In the genomic region with DNA sequence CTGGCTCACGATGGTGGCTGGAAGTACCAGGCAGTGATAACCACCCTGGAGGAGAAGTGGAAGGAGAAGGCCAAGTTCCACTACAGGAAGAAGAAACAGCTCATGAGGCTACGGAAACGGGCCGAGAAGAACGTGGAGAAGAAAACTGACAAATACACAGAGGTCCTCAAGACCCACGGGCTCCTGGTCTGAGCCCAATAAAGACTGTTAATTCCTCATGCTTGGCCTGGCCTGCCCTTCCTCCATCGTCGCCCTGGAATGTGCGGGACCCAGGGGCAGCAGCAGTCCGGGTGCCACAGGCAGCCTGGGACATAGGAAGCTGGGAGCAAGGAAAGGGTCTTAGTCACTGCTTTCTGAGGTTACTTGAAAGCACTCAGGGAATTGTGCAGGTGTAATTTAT, we compare ENCODE assay signal across 19 cellular contexts. TPM values are rescaled to one million over a fixed set of nuclear protein-coding genes. Genes with fewer than 3 reads are reported as not detected.
DNase-seq lines count a peak whose midpoint lies in the region; ATAC-seq and TF ChIP-seq lines count a peak whose summit lies in the region.
"Had no signal": no experiment of that assay in that cellular context is flagged by ENCODE, and none has a peak within 500 bp of the region (broad histone marks: within the 10 kb centered on the region; RNA-seq: fewer than 3 reads in every experiment).

No MANE protein-coding gene starts in this region.

- no peak overlapping the region for H3K4me3 ChIP-seq in CD4-positive, CD25-positive, alpha-beta regulatory T cell (ENCODE audit: low read depth, low read length)
- H3K4me3 ChIP-seq in Caco-2 (ENCODE audit: low read depth, low read length), result no peak overlapping the region
- H3K4me3 ChIP-seq: thoracic aorta had no signal

- CTCF ChIA-PET in Caco-2 (lab: Charles Lee), result no interaction called here
- CTCF ChIA-PET in activated CD4-positive, alpha-beta memory T cell treated with anti-CD3 and anti-CD28 coated beads, Interleukin-2, amount 10 ng/mL, durations not matched to agents 7 days and 5 days (lab: Charles Lee), result interaction anchor here (1.2 to 4.1 kb wide), 10 partner anchors 11 to 244 kb away, joined by 3 to 32 read pairs (median 6); partner anchors contain the start of genes FCMR and IL20

- peaks cover 39 to 93% (median 69%) of the 10 kb centered on the region in 4 donors for H3K4me1 Mint-ChIP-seq in CD4-positive, CD25-positive, alpha-beta regulatory T cell
- peaks cover 12% of the 10 kb centered on the region for H3K4me1 Mint-ChIP-seq in Caco-2 (ENCODE audit: low read depth, unreplicated experiment)
- peaks cover 63% of the 10 kb centered on the region for H3K4me1 Mint-ChIP-seq in activated CD4-positive, alpha-beta memory T cell treated with anti-CD3 and anti-CD28 coated beads, Interleukin-2, amount 10 ng/mL, durations not matched to agents 7 days and 5 days
- peaks cover 78 to 87% (median 82%) of the 10 kb centered on the region in 3 donors for H3K4me1 Mint-ChIP-seq in naive B cell

- H3K27ac Mint-ChIP-seq in CD4-positive, CD25-positive, alpha-beta regulatory T cell, result peak overlapping the region; percentile 77 to 87 (median 86)
- H3K27ac Mint-ChIP-seq in Caco-2 (ENCODE audit: unreplicated experiment), result no peak overlapping the region
- H3K27ac Mint-ChIP-seq in activated CD4-positive, alpha-beta memory T cell treated with anti-CD3 and anti-CD28 coated beads, Interleukin-2, amount 10 ng/mL, durations not matched to agents 7 days and 5 days, result no peak overlapping the region
- peak overlapping the region in 5 of 6 donors; percentile 44 to 92 (median 89) for H3K27ac Mint-ChIP-seq in naive B cell

- H3K27me3 ChIP-seq in CD4-positive, CD25-positive, alpha-beta regulatory T cell (ENCODE audit: control insufficient read depth, insufficient read depth, low read length), result no peaks in the 10 kb centered on the region
- peaks cover 2% of the 10 kb centered on the region for H3K27me3 ChIP-seq in Caco-2 (replicated peaks; ENCODE audit: control insufficient read depth, insufficient read depth, low read length)
- H3K27me3 ChIP-seq: pancreas had no signal

- POLR2A ChIA-PET in Caco-2 (lab: Charles Lee), result no interaction called here
- POLR2A ChIA-PET in activated CD4-positive, alpha-beta memory T cell treated with anti-CD3 and anti-CD28 coated beads, Interleukin-2, amount 10 ng/mL, durations not matched to agents 7 days and 5 days (lab: Charles Lee), result interaction anchor here (0.9 kb wide), 1 partner anchor 173 kb away, joined by 4 read pairs; no protein-coding TSS in a partner anchor

- H3K9me3 ChIP-seq in CD4-positive, CD25-positive, alpha-beta regulatory T cell (ENCODE audit: control insufficient read depth in 2 of 2, low read length in 2 of 2), result no peaks in the 10 kb centered on the region
- H3K9me3 ChIP-seq in Caco-2, result no peaks in the 10 kb centered on the region
- H3K9me3 ChIP-seq: pancreas, thoracic aorta had no signal

- no peak for TF ChIP-seq CTCF in Caco-2 (IDR thresholded peaks at IDR 0.05; ENCODE audit: insufficient read depth in 1 of 2, low read depth in 1 of 2, low read length in 1 of 2, severe bottlenecking in 1 of 2, unreplicated experiment in 1 of 2)

- peaks cover 89% of the 10 kb centered on the region for H3K36me3 ChIP-seq in CD4-positive, CD25-positive, alpha-beta regulatory T cell (ENCODE audit: control insufficient read depth, insufficient read depth, low read length)
- H3K36me3 ChIP-seq in Caco-2 (ENCODE audit: control insufficient read depth, insufficient read depth, low read length), result no peaks in the 10 kb centered on the region
- H3K36me3 ChIP-seq: brain microvascular endothelial cell, pancreas, thoracic aorta had no signal

- peaks cover 70% of the 10 kb centered on the region for H3K36me3 Mint-ChIP-seq in CD4-positive, CD25-positive, alpha-beta regulatory T cell
- H3K36me3 Mint-ChIP-seq in Caco-2 (ENCODE audit: insufficient read depth, unreplicated experiment), result no peaks in the 10 kb centered on the region
- peaks cover 72% of the 10 kb centered on the region for H3K36me3 Mint-ChIP-seq in activated CD4-positive, alpha-beta memory T cell treated with anti-CD3 and anti-CD28 coated beads, Interleukin-2, amount 10 ng/mL, durations not matched to agents 7 days and 5 days (ENCODE audit: low read depth)
- peaks cover 50 to 78% of the 10 kb centered on the region in 2 donors for H3K36me3 Mint-ChIP-seq in naive B cell

- H3K9me3 Mint-ChIP-seq in CD4-positive, CD25-positive, alpha-beta regulatory T cell, result no peaks in the 10 kb centered on the region
- H3K9me3 Mint-ChIP-seq in Caco-2 (ENCODE audit: unreplicated experiment) (no peaks in the 10 kb centered on the region), naive B cell (no peaks in the 10 kb centered on the region)
- no peaks in the 10 kb centered on the region for H3K9me3 Mint-ChIP-seq in activated CD4-positive, alpha-beta memory T cell treated with anti-CD3 and anti-CD28 coated beads, Interleukin-2, amount 10 ng/mL, durations not matched to agents 7 days and 5 days

- peak overlapping the region; percentile 71 for H3K27ac ChIP-seq in CD4-positive, CD25-positive, alpha-beta regulatory T cell (ENCODE audit: insufficient read depth, low read length, poor library complexity, severe bottlenecking)
- H3K27ac ChIP-seq: brain microvascular endothelial cell, thoracic aorta had no signal

- no peak for DNase-seq in CD4-positive, CD25-positive, alpha-beta regulatory T cell
- DNase-seq in Caco-2, result no peak
- no peak for DNase-seq in activated CD4-positive, alpha-beta memory T cell treated with anti-CD3 and anti-CD28 coated beads, Interleukin-2, amount 10 ng/mL, durations not matched to agents 7 days and 5 days
- no peak for DNase-seq in naive B cell
- DNase-seq: brain microvascular endothelial cell, Karpas-422, NCI-H2171 treated with DMSO at 0.1 percent for 48 hours had no signal

- H3K4me3 Mint-ChIP-seq in CD4-positive, CD25-positive, alpha-beta regulatory T cell, result peak overlapping the region in 3 of 4 donors; percentile 58 to 89 (median 68)
- H3K4me3 Mint-ChIP-seq in Caco-2 (ENCODE audit: unreplicated experiment), result peak overlapping the region; percentile 39
- H3K4me3 Mint-ChIP-seq in activated CD4-positive, alpha-beta memory T cell treated with anti-CD3 and anti-CD28 coated beads, Interleukin-2, amount 10 ng/mL, durations not matched to agents 7 days and 5 days, result peak overlapping the region; percentile 44
- peak overlapping the region; percentile 12 to 72 (median 59) for H3K4me3 Mint-ChIP-seq in naive B cell

- no peak for ATAC-seq in CD4-positive, CD25-positive, alpha-beta regulatory T cell (ENCODE audit: low read depth in 2 of 2)
- ATAC-seq in naive B cell (ENCODE audit: low read depth in 2 of 2) (no peak), GM21390 (IDR thresholded peaks at IDR 0.05; ENCODE audit: unreplicated experiment) (no peak), HG03175 (IDR thresholded peaks at IDR 0.05; ENCODE audit: unreplicated experiment) (no peak), HG02970 (IDR thresholded peaks at IDR 0.05; ENCODE audit: low FRiP score, unreplicated experiment) (no peak)

- BruUV-seq in Caco-2 (replicated peaks; lab: Mats Ljungman, UMichigan), result no TSS peak

- H3K27me3 Mint-ChIP-seq in CD4-positive, CD25-positive, alpha-beta regulatory T cell, result no peaks in the 10 kb centered on the region
- peaks cover 28% of the 10 kb centered on the region for H3K27me3 Mint-ChIP-seq in Caco-2 (ENCODE audit: insufficient read depth, unreplicated experiment)
- no peaks in the 10 kb centered on the region for H3K27me3 Mint-ChIP-seq in activated CD4-positive, alpha-beta memory T cell treated with anti-CD3 and anti-CD28 coated beads, Interleukin-2, amount 10 ng/mL, durations not matched to agents 7 days and 5 days
- no peaks in the 10 kb centered on the region for H3K27me3 Mint-ChIP-seq in naive B cell

- intact Hi-C loops in Caco-2 (cut with micrococcal nuclease; ENCODE audit: unreplicated experiment), result no loop called here

- H3K4me1 ChIP-seq in CD4-positive, CD25-positive, alpha-beta regulatory T cell (ENCODE audit: control insufficient read depth, insufficient read depth, low read length, poor library complexity, severe bottlenecking), result peaks cover 84% of the 10 kb centered on the region
- 0 out of 2 replicates have a peak, but pooled peaks cover 3% of the 10 kb centered on the region for H3K4me1 ChIP-seq in Caco-2

RNA-seq across cellular contexts. Expression of gene IL24, which starts 10.8 kb away (rescaled TPM):
- total RNA-seq in CD4-positive, CD25-positive, alpha-beta regulatory T cell, result not detected
- polyA plus RNA-seq in CD4-positive, CD25-positive, alpha-beta regulatory T cell, result 10 to 100 TPM; 25.0 to 36.3 (median 29.6) TPM
- not detected in 2 replicates for total RNA-seq in Caco-2 (2022)
- not detected for total RNA-seq in activated CD4-positive, alpha-beta memory T cell treated with anti-CD3 and anti-CD28 coated beads, Interleukin-2, amount 10 ng/mL, durations not matched to agents 7 days and 5 days
- polyA plus RNA-seq in naive B cell (ENCODE audit: low read depth in 6 of 6), result 10 to 100 TPM; 44.1 to 94.5 (median 57.5) TPM
- total RNA-seq: dermis blood vessel endothelial cell, H7, left lobe of liver, mucosa of gallbladder, pancreas, thoracic aorta had no signal
- polyA plus RNA-seq: pancreas had no signal

RNA-seq across cellular contexts. Expression of gene FCMR, which starts 13.7 kb away (rescaled TPM):
- total RNA-seq in CD4-positive, CD25-positive, alpha-beta regulatory T cell, result 393 TPM
- polyA plus RNA-seq in CD4-positive, CD25-positive, alpha-beta regulatory T cell, result 100 to 1,000 TPM; 888 to 986 (median 949) TPM
- total RNA-seq in Caco-2 (2022), result not detected in 2 replicates
- 100 to 1,000 TPM; 117 to 121 TPM for total RNA-seq in activated CD4-positive, alpha-beta memory T cell treated with anti-CD3 and anti-CD28 coated beads, Interleukin-2, amount 10 ng/mL, durations not matched to agents 7 days and 5 days
- polyA plus RNA-seq in naive B cell (ENCODE audit: low read depth in 6 of 6), result 1,000 to 10,000 TPM; 1,550 to 2,548 (median 1,723) TPM
- total RNA-seq: H7 had no signal

RNA-seq across cellular contexts. Expression of gene PIGR, which starts 38.2 kb away (rescaled TPM):
- total RNA-seq in CD4-positive, CD25-positive, alpha-beta regulatory T cell, result not detected
- polyA plus RNA-seq in CD4-positive, CD25-positive, alpha-beta regulatory T cell, result not detected
- total RNA-seq in Caco-2 (2022), result not detected in 2 replicates
- not detected for total RNA-seq in activated CD4-positive, alpha-beta memory T cell treated with anti-CD3 and anti-CD28 coated beads, Interleukin-2, amount 10 ng/mL, durations not matched to agents 7 days and 5 days
- polyA plus RNA-seq in naive B cell (ENCODE audit: low read depth in 6 of 6), result under 1 TPM; 0.05 to 0.84 (median 0.64) TPM
- total RNA-seq: frontal cortex, RPMI7951 had no signal

RNA-seq across cellular contexts. Expression of gene IL20, which starts 42.6 kb away (rescaled TPM):
- total RNA-seq in CD4-positive, CD25-positive, alpha-beta regulatory T cell, result not detected
- not detected for polyA plus RNA-seq in CD4-positive, CD25-positive, alpha-beta regulatory T cell
- not detected in 2 replicates for total RNA-seq in Caco-2 (2022)
- not detected for total RNA-seq in activated CD4-positive, alpha-beta memory T cell treated with anti-CD3 and anti-CD28 coated beads, Interleukin-2, amount 10 ng/mL, durations not matched to agents 7 days and 5 days
- not detected for polyA plus RNA-seq in naive B cell (ENCODE audit: low read depth in 6 of 6)
- total RNA-seq: activated CD8-positive, alpha-beta memory T cell treated with anti-CD3 and anti-CD28 coated beads for 36 hours; dermis blood vessel endothelial cell; frontal cortex; H7; left lobe of liver; mucosa of gallbladder; pancreas; RPMI7951; thoracic aorta had no signal
- polyA plus RNA-seq: pancreas had no signal

Comparison
In these comparisons a context has a peak if more than half of its experiments do, and no peak if none do; other contexts are left out.
1. H3K27ac Mint-ChIP-seq: peak in CD4-positive, CD25-positive, alpha-beta regulatory T cell (3 of 3) and naive B cell (5 of 6); none in Caco-2 (single experiment) and activated CD4-positive, alpha-beta memory T cell treated with anti-CD3 and anti-CD28 coated beads, Interleukin-2, amount 10 ng/mL, durations not matched to agents 7 days and 5 days (single experiment).
2. RNA of gene FCMR, which starts 13.7 kb away (total RNA-seq): 393 TPM in CD4-positive, CD25-positive, alpha-beta regulatory T cell (single experiment) and 117 to 121 TPM in activated CD4-positive, alpha-beta memory T cell treated with anti-CD3 and anti-CD28 coated beads, Interleukin-2, amount 10 ng/mL, durations not matched to agents 7 days and 5 days; not detected in Caco-2; every median in the first group is over 10 times any median in the second.
3. Peak in every context shown above with its lines, with median percentiles within 50 percentile points of each other: H3K4me3 Mint-ChIP-seq.